5 cellular contexts compared by ENCODE assay signal in the genomic region with DNA sequence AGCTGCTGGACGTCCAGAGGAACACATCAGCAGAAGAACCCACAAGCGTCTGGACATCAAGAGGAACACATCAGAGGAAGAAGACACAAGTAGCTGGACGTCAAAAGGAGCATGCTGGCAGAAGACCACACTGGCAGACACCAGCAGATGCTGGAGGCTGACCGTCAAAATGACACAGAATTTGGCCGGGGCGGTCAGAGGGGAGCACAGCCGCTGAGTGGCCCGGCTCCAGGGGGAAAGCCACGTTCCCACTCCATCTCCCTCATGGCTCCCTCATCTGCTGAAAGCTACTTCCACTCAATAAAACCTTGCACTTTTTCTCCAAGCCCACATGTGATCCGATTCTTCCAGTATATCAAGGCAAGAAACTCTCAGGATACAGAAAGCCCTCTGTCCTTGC.
"Had no signal": no experiment of that assay in that cellular context is flagged by ENCODE, and none has a peak within 500 bp of the region (broad histone marks: within the 10 kb centered on the region; RNA-seq: fewer than 3 reads in every experiment).

No MANE protein-coding gene starts in this region.

- H3K4me3 ChIP-seq: GM23338 had no signal

- H2AFZ ChIP-seq: GM23338 had no signal

- H3K27ac ChIP-seq: HL-60 had no signal

- H3K4me2 ChIP-seq: GM23338 had no signal

- ATAC-seq: GM23338, HepG2 had no signal

- DNase-seq: H9, HCEC 1CT had no signal
